In the genomic region with DNA sequence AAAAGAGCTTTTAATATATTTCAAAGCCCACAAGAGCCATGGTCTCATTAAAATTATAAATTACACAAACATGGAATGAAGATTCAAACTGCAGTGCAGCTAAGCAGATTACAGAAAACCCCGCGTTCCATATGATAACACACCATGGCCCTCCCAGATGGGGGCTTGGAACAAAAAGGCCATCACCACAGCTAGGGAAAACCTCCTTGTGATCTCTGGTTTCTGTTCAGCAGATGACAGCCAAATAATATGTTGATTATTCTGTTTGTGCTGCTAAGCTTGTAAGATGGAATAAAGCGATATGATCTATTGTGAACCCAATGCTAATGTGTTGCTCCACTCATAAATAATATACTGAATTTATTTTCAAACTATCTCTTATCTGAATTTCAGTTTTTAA, we compare ENCODE assay signal across 24 cellular contexts.
"Had no signal": no experiment of that assay in that cellular context is flagged by ENCODE, and none has a peak within 500 bp of the region (broad histone marks: within the 10 kb centered on the region; RNA-seq: fewer than 3 reads in every experiment).

No MANE protein-coding gene starts in this region.

- H3K4me3 Mint-ChIP-seq: activated CD4-positive, alpha-beta memory T cell treated with anti-CD3 and anti-CD28 coated beads, Interleukin-2, amount 10 ng/mL, durations not matched to agents 7 days and 5 days; activated CD8-positive, alpha-beta memory T cell treated with anti-CD3 and anti-CD28 coated beads, Interleukin-2, amount 10 ng/mL, durations not matched to agents 7 days and 5 days; activated naive CD8-positive, alpha-beta T cell treated with anti-CD3 and anti-CD28 coated beads for 36 hours; activated T-helper 17 cell treated with anti-CD3 and anti-CD28 coated beads, Interleukin-2, amount 50 U/mL, for 72 hours; endodermal cell; natural killer cell; stimulated activated memory B cell treated with anti-CD40 and anti-IgM and Interleukin-4, amounts not matched to agents 10 μg/mL and 1 μg/mL and 100 μg/mL, for 72 hours had no signal

- H3K4me1 Mint-ChIP-seq: activated CD4-positive, alpha-beta memory T cell treated with anti-CD3 and anti-CD28 coated beads, Interleukin-2, amount 10 ng/mL, durations not matched to agents 7 days and 5 days; activated CD8-positive, alpha-beta memory T cell treated with anti-CD3 and anti-CD28 coated beads, Interleukin-2, amount 10 ng/mL, durations not matched to agents 7 days and 5 days; activated T-helper 17 cell treated with anti-CD3 and anti-CD28 coated beads, Interleukin-2, amount 50 U/mL, for 72 hours; stimulated activated memory B cell treated with anti-CD40 and anti-IgM and Interleukin-4, amounts not matched to agents 10 μg/mL and 1 μg/mL and 100 μg/mL, for 72 hours had no signal

- H3K9ac ChIP-seq: parathyroid adenoma had no signal

- H3K27ac ChIP-seq: cardiac muscle cell, epithelial cell of prostate, parathyroid adenoma, testis, upper lobe of left lung had no signal

- H3K79me2 ChIP-seq: parathyroid adenoma had no signal

- H3K9me3 ChIP-seq: testis, upper lobe of left lung had no signal

- H2AFZ ChIP-seq: parathyroid adenoma had no signal

- H3K36me3 ChIP-seq: cardiac muscle cell, upper lobe of left lung had no signal

- H3K4me1 ChIP-seq: parathyroid adenoma, testis, upper lobe of left lung had no signal

- ATAC-seq: activated CD8-positive, alpha-beta memory T cell treated with anti-CD3 and anti-CD28 coated beads, Interleukin-2, amount 10 ng/mL, durations not matched to agents 7 days and 5 days; activated T-helper 17 cell treated with anti-CD3 and anti-CD28 coated beads, Interleukin-2, amount 50 U/mL, for 72 hours; left lobe of liver; natural killer cell; sciatic nerve; stimulated activated memory B cell treated with anti-CD40 and anti-IgM and Interleukin-4, amounts not matched to agents 10 μg/mL and 1 μg/mL and 100 μg/mL, for 72 hours had no signal

- H3K36me3 Mint-ChIP-seq: activated CD8-positive, alpha-beta memory T cell treated with anti-CD3 and anti-CD28 coated beads, Interleukin-2, amount 10 ng/mL, durations not matched to agents 7 days and 5 days; natural killer cell; stimulated activated memory B cell treated with anti-CD40 and anti-IgM and Interleukin-4, amounts not matched to agents 10 μg/mL and 1 μg/mL and 100 μg/mL, for 72 hours had no signal

- H3K27ac Mint-ChIP-seq: activated CD4-positive, alpha-beta memory T cell treated with anti-CD3 and anti-CD28 coated beads, Interleukin-2, amount 10 ng/mL, durations not matched to agents 7 days and 5 days; activated CD8-positive, alpha-beta memory T cell treated with anti-CD3 and anti-CD28 coated beads, Interleukin-2, amount 10 ng/mL, durations not matched to agents 7 days and 5 days; activated naive CD8-positive, alpha-beta T cell treated with anti-CD3 and anti-CD28 coated beads for 36 hours; activated T-helper 17 cell treated with anti-CD3 and anti-CD28 coated beads, Interleukin-2, amount 50 U/mL, for 72 hours; endodermal cell; natural killer cell; stimulated activated memory B cell treated with anti-CD40 and anti-IgM and Interleukin-4, amounts not matched to agents 10 μg/mL and 1 μg/mL and 100 μg/mL, for 72 hours had no signal

- H3K4me2 ChIP-seq: smooth muscle cell had no signal

- H3K27me3 Mint-ChIP-seq: activated CD4-positive, alpha-beta memory T cell treated with anti-CD3 and anti-CD28 coated beads, Interleukin-2, amount 10 ng/mL, durations not matched to agents 7 days and 5 days; activated CD8-positive, alpha-beta memory T cell treated with anti-CD3 and anti-CD28 coated beads, Interleukin-2, amount 10 ng/mL, durations not matched to agents 7 days and 5 days; activated naive CD8-positive, alpha-beta T cell treated with anti-CD3 and anti-CD28 coated beads for 36 hours; activated T-helper 17 cell treated with anti-CD3 and anti-CD28 coated beads, Interleukin-2, amount 50 U/mL, for 72 hours; stimulated activated memory B cell treated with anti-CD40 and anti-IgM and Interleukin-4, amounts not matched to agents 10 μg/mL and 1 μg/mL and 100 μg/mL, for 72 hours had no signal

- H3K27me3 ChIP-seq: cardiac muscle cell, testis, upper lobe of left lung had no signal

- DNase-seq: activated CD4-positive, alpha-beta memory T cell treated with anti-CD3 and anti-CD28 coated beads, Interleukin-2, amount 10 ng/mL, durations not matched to agents 7 days and 5 days; activated CD4-positive, alpha-beta T cell treated with anti-CD3 and anti-CD28 coated beads for 48 hours; activated CD4-positive, CD25-positive, alpha-beta regulatory T cell; activated CD8-positive, alpha-beta memory T cell treated with anti-CD3 and anti-CD28 coated beads, Interleukin-2, amount 10 ng/mL, durations not matched to agents 7 days and 5 days; activated naive CD4-positive, alpha-beta T cell; activated naive CD8-positive, alpha-beta T cell treated with anti-CD3 and anti-CD28 coated beads for 36 hours; amniotic stem cell; endodermal cell; foreskin fibroblast; hypothalamus; islet precursor cell; natural killer cell; stimulated activated CD4-positive, alpha-beta T cell treated with anti-CD3 and anti-CD28 coated beads, Interleukin-4, amount 100 ng/mL, for 4 hours; testis; upper lobe of left lung had no signal

- H3K9me3 Mint-ChIP-seq: activated CD4-positive, alpha-beta memory T cell treated with anti-CD3 and anti-CD28 coated beads, Interleukin-2, amount 10 ng/mL, durations not matched to agents 7 days and 5 days; activated naive CD8-positive, alpha-beta T cell treated with anti-CD3 and anti-CD28 coated beads for 36 hours; activated T-helper 17 cell treated with anti-CD3 and anti-CD28 coated beads, Interleukin-2, amount 50 U/mL, for 72 hours; endodermal cell; natural killer cell; stimulated activated memory B cell treated with anti-CD40 and anti-IgM and Interleukin-4, amounts not matched to agents 10 μg/mL and 1 μg/mL and 100 μg/mL, for 72 hours had no signal

- H3K4me3 ChIP-seq: cardiac muscle cell, lung, smooth muscle cell, testis, upper lobe of left lung had no signal
